Comparison of ENCODE assay signal across 25 cellular contexts in genomic region chr1:90761156-90761555, GRCh38. TPM values are rescaled to one million over a fixed set of nuclear protein-coding genes. Genes with fewer than 3 reads are reported as not detected.
"Had no signal": no experiment of that assay in that cellular context is flagged by ENCODE, and none has a peak within 500 bp of the region (broad histone marks: within the 10 kb centered on the region; RNA-seq: fewer than 3 reads in every experiment).

No MANE protein-coding gene starts in this region.

- ATAC-seq: activated CD4-positive, alpha-beta T cell treated with anti-CD3 and anti-CD28 coated beads for 36 hours; activated T-cell treated with anti-CD3 and anti-CD28 coated beads, Interleukin-2, amount 50 U/mL, for 72 hours; PC-3 had no signal

- H3K27me3 ChIP-seq: adrenal gland, SJSA1 had no signal

- H3K9me3 Mint-ChIP-seq: activated CD4-positive, alpha-beta memory T cell treated with anti-CD3 and anti-CD28 coated beads, Interleukin-2, amount 10 ng/mL, durations not matched to agents 7 days and 5 days; activated naive CD8-positive, alpha-beta T cell treated with anti-CD3 and anti-CD28 coated beads, Interleukin-2, amount 10 ng/mL, durations not matched to agents 7 days and 5 days; activated T-helper 2 cell treated with anti-CD3 and anti-CD28 coated beads, Interferon-gamma antibody, Interleukin-2, Interleukin-4, amounts not matched to agents 10 μg/mL and 5 μg/mL and 100 μg/mL, durations not matched to agents 14 hours and 24 hours and 36 hours had no signal

- H3K4me1 ChIP-seq: adrenal gland, SJSA1 had no signal

- H3K36me3 Mint-ChIP-seq: activated naive CD8-positive, alpha-beta T cell treated with anti-CD3 and anti-CD28 coated beads, Interleukin-2, amount 10 ng/mL, durations not matched to agents 7 days and 5 days had no signal

- H3K4me3 Mint-ChIP-seq: activated CD4-positive, alpha-beta memory T cell treated with anti-CD3 and anti-CD28 coated beads, Interleukin-2, amount 10 ng/mL, durations not matched to agents 7 days and 5 days; activated CD4-positive, alpha-beta T cell treated with anti-CD3 and anti-CD28 coated beads for 36 hours; activated naive CD8-positive, alpha-beta T cell treated with anti-CD3 and anti-CD28 coated beads, Interleukin-2, amount 10 ng/mL, durations not matched to agents 7 days and 5 days; activated T-cell treated with anti-CD3 and anti-CD28 coated beads, Interleukin-2, amount 50 U/mL, for 72 hours had no signal

- DNase-seq: activated CD4-positive, alpha-beta memory T cell treated with anti-CD3 and anti-CD28 coated beads, Interleukin-2, amount 10 ng/mL, durations not matched to agents 7 days and 5 days; activated CD4-positive, alpha-beta T cell treated with anti-CD3 and anti-CD28 coated beads for 36 hours; activated CD4-positive, alpha-beta T cell treated with anti-CD3 and anti-CD28 coated beads, Interleukin-2, amount 50 U/mL, for 1 hour; activated naive CD4-positive, alpha-beta T cell treated with anti-CD3 and anti-CD28 coated beads, Interleukin-2, amount 50 U/mL, for 16 hours; activated naive CD8-positive, alpha-beta T cell treated with anti-CD3 and anti-CD28 coated beads, Interleukin-2, amount 10 ng/mL, durations not matched to agents 7 days and 5 days; activated T-cell treated with anti-CD3 and anti-CD28 coated beads, Interleukin-2, amount 50 U/mL, for 72 hours; anterior cingulate cortex; cerebellar nuclear complex; Karpas-422; NCI-H1048; NCI-H187 treated with DMSO at 0.1 percent for 48 hours; NCI-H2107; NCI-H2171 treated with DMSO at 0.1 percent for 48 hours; NCI-H345; NCI-H510A; PC-3; T-helper 2 cell; T1000 had no signal

- H3K9me3 ChIP-seq: adrenal gland, SJSA1 had no signal

- H3K27ac ChIP-seq: adrenal gland, SJSA1 had no signal

- H3K27ac Mint-ChIP-seq: activated CD4-positive, alpha-beta memory T cell treated with anti-CD3 and anti-CD28 coated beads, Interleukin-2, amount 10 ng/mL, durations not matched to agents 7 days and 5 days; activated CD4-positive, alpha-beta T cell treated with anti-CD3 and anti-CD28 coated beads for 36 hours; activated naive CD8-positive, alpha-beta T cell treated with anti-CD3 and anti-CD28 coated beads, Interleukin-2, amount 10 ng/mL, durations not matched to agents 7 days and 5 days; activated T-cell treated with anti-CD3 and anti-CD28 coated beads, Interleukin-2, amount 50 U/mL, for 72 hours; activated T-helper 2 cell treated with anti-CD3 and anti-CD28 coated beads, Interferon-gamma antibody, Interleukin-2, Interleukin-4, amounts not matched to agents 10 μg/mL and 5 μg/mL and 100 μg/mL, durations not matched to agents 14 hours and 24 hours and 36 hours had no signal

- H3K4me3 ChIP-seq: adrenal gland, SJSA1 had no signal

- H3K36me3 ChIP-seq: adrenal gland, SJSA1 had no signal

- FAIRE-seq: RCC 7860, TTC549 had no signal

RNA-seq across cellular contexts. Expression of gene BARHL2, which starts 44.1 kb away (rescaled TPM):
- total RNA-seq: activated CD4-positive, alpha-beta memory T cell treated with anti-CD3 and anti-CD28 coated beads, Interleukin-2, amount 10 ng/mL, durations not matched to agents 7 days and 5 days; activated CD4-positive, alpha-beta T cell treated with anti-CD3 and anti-CD28 coated beads for 36 hours; activated CD8-positive, alpha-beta memory T cell treated with anti-CD3 and anti-CD28 coated beads for 36 hours; activated naive CD8-positive, alpha-beta T cell treated with anti-CD3 and anti-CD28 coated beads, Interleukin-2, amount 10 ng/mL, durations not matched to agents 7 days and 5 days; activated T-cell treated with anti-CD3 and anti-CD28 coated beads, Interleukin-2, amount 50 U/mL, for 72 hours; activated T-helper 2 cell treated with anti-CD3 and anti-CD28 coated beads, Interferon-gamma antibody, Interleukin-2, Interleukin-4, amounts not matched to agents 10 μg/mL and 5 μg/mL and 100 μg/mL, durations not matched to agents 14 hours and 24 hours and 36 hours; adrenal gland; cardiac septum; PC-3; SJSA1 had no signal
- polyA plus RNA-seq: adrenal gland had no signal
